ENCODE assay signal across 9 cellular contexts in genomic region chr2:217714268-217714643, GRCh38.
DNase-seq lines count a peak whose midpoint lies in the region; ATAC-seq and TF ChIP-seq lines count a peak whose summit lies in the region.
"Had no signal": no experiment of that assay in that cellular context is flagged by ENCODE, and none has a peak within 500 bp of the region (broad histone marks: within the 10 kb centered on the region; RNA-seq: fewer than 3 reads in every experiment).

No MANE protein-coding gene starts in this region.

- ATAC-seq in CD8-positive, alpha-beta T cell, result no peak
- ATAC-seq in HG02678 (IDR thresholded peaks at IDR 0.05; ENCODE audit: unreplicated experiment), result no peak
- ATAC-seq in HG03025 (IDR thresholded peaks at IDR 0.05; ENCODE audit: low FRiP score, unreplicated experiment), result no peak

- H3K9me3 Mint-ChIP-seq in endodermal cell, result no peaks in the 10 kb centered on the region
- no peaks in the 10 kb centered on the region for H3K9me3 Mint-ChIP-seq in CD8-positive, alpha-beta T cell
- H3K9me3 Mint-ChIP-seq: central memory CD8-positive, alpha-beta T cell had no signal

- peak overlapping the region; percentile 27 for H3K27ac ChIP-seq in endodermal cell (ENCODE audit: low read depth, low read length)
- H3K27ac ChIP-seq in substantia nigra (ENCODE audit: low read depth, low read length, poor library complexity, severe bottlenecking), result peak overlapping the region; percentile 95
- no peak overlapping the region for H3K27ac ChIP-seq in CD8-positive, alpha-beta T cell (ENCODE audit: low read depth, low read length)

- TF ChIP-seq CTCF in endodermal cell (conservative IDR thresholded peaks at IDR 0.05), result no peak
- no peak for TF ChIP-seq CTCF in CD8-positive, alpha-beta T cell (IDR thresholded peaks at IDR 0.05)

- no peaks in the 10 kb centered on the region for H3K36me3 Mint-ChIP-seq in endodermal cell (ENCODE audit: low read depth)
- no peaks in the 10 kb centered on the region for H3K36me3 Mint-ChIP-seq in CD8-positive, alpha-beta T cell

- no peak overlapping the region for H3K9ac ChIP-seq in endodermal cell (ENCODE audit: extremely low read depth, low read length, poor library complexity, severe bottlenecking)

- H3K27me3 Mint-ChIP-seq in endodermal cell (ENCODE audit: insufficient read depth), result peaks cover 26% of the 10 kb centered on the region
- no peaks in the 10 kb centered on the region for H3K27me3 Mint-ChIP-seq in CD8-positive, alpha-beta T cell (ENCODE audit: low read depth)

- H3K4me3 Mint-ChIP-seq in endodermal cell, result no peak overlapping the region
- H3K4me3 Mint-ChIP-seq in CD8-positive, alpha-beta T cell, result no peak overlapping the region
- H3K4me3 Mint-ChIP-seq: central memory CD8-positive, alpha-beta T cell had no signal

- 74 to 90% methylated on average over 8 of the region's 8 CpGs for WGBS in endodermal cell (ENCODE audit: insufficient coverage in 1 of 2, insufficient read length in 1 of 2), 2 experiments

- H3K27me3 ChIP-seq in endodermal cell (ENCODE audit: control insufficient read depth, insufficient read depth, low read length, poor library complexity, severe bottlenecking), result no peaks in the 10 kb centered on the region
- no peaks in the 10 kb centered on the region for H3K27me3 ChIP-seq in CD8-positive, alpha-beta T cell (ENCODE audit: insufficient read depth, low read length)

- intact Hi-C loops in CD8-positive, alpha-beta T cell (cut with DNase I, micrococcal nuclease), result no loop called here

- no peaks in the 10 kb centered on the region for H3K36me3 ChIP-seq in endodermal cell (ENCODE audit: control insufficient read depth, insufficient read depth, low read length)
- H3K36me3 ChIP-seq in CD8-positive, alpha-beta T cell (ENCODE audit: insufficient read depth, low read length), result no peaks in the 10 kb centered on the region

- no peaks in the 10 kb centered on the region for H3K9me3 ChIP-seq in endodermal cell (ENCODE audit: control insufficient read depth, low read length)
- no peaks in the 10 kb centered on the region for H3K9me3 ChIP-seq in CD8-positive, alpha-beta T cell (ENCODE audit: low read length)

- CTCF ChIA-PET in CD8-positive, alpha-beta T cell (lab: Charles Lee), result interaction anchor here (1.2 to 7.9 kb wide), 5 partner anchors 9 to 1029 kb away, joined by 3 to 110 read pairs (median 6); no protein-coding TSS in a partner anchor

- H3K4me1 ChIP-seq in endodermal cell (ENCODE audit: control insufficient read depth, insufficient read depth, low read length), result peaks cover 11% of the 10 kb centered on the region
- H3K4me1 ChIP-seq in CD8-positive, alpha-beta T cell (ENCODE audit: insufficient read depth, low read length), result peaks cover 3% of the 10 kb centered on the region

- H3K4me1 Mint-ChIP-seq in endodermal cell, result peaks cover 20% of the 10 kb centered on the region
- peaks cover 8% of the 10 kb centered on the region for H3K4me1 Mint-ChIP-seq in CD8-positive, alpha-beta T cell (ENCODE audit: low read depth)

- no peak overlapping the region for H3K27ac Mint-ChIP-seq in endodermal cell
- H3K27ac Mint-ChIP-seq in CD8-positive, alpha-beta T cell, result no peak overlapping the region

- POLR2A ChIA-PET in CD8-positive, alpha-beta T cell (lab: Charles Lee), result no interaction called here

- DNase-seq in M059J (ENCODE audit: low read depth) (peak; percentile 83), endodermal cell (peak; percentile 50), medulla oblongata (ENCODE audit: extremely low spot score) (peak; percentile 98), substantia nigra (lab: John Stamatoyannopoulos, UW) (peak; percentile 61 to 97 (median 90)), HCEC 1CT (no peak)
- DNase-seq in CD8-positive, alpha-beta T cell, result no peak

- no peak overlapping the region for H3K4me3 ChIP-seq in endodermal cell (ENCODE audit: low read length)
- no peak overlapping the region for H3K4me3 ChIP-seq in CD8-positive, alpha-beta T cell (ENCODE audit: low read depth, low read length)

Comparison
In these comparisons a context has a peak if more than half of its experiments do, and no peak if none do; other contexts are left out.
1. DNase-seq: peak in M059J (single experiment), endodermal cell (single experiment), medulla oblongata (single experiment) and substantia nigra (49 of 49); none in CD8-positive, alpha-beta T cell (0 of 7) and HCEC 1CT (single experiment).